Comparison of ENCODE assay signal across 33 cellular contexts in the genomic region with DNA sequence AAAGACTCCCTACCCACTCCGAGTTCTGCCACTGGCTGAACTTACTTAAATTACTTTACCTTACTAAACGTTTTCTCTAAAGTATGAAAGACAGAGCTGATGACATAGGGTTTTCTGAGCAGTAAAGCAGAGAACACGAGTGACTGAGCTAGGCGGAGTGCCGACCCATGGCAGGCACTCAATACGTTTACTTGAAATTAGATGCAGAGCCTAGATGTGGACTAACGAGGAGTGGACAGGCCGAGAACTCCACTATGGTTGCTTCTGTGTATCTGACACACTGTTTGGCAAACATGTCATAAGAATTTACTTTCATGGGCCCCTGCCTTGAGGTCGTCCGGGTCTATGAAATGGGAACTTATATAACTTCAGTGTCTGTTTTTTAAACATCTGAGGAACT.
"Had no signal": no experiment of that assay in that cellular context is flagged by ENCODE, and none has a peak within 500 bp of the region (broad histone marks: within the 10 kb centered on the region; RNA-seq: fewer than 3 reads in every experiment).

No MANE protein-coding gene starts in this region.

- FAIRE-seq: bronchial epithelial cell, TTC549 had no signal

- H3K27me3 ChIP-seq: ascending aorta, cardiac muscle cell had no signal

- H3K4me3 ChIP-seq: ascending aorta, cardiac muscle cell had no signal

- H3K36me3 ChIP-seq: ascending aorta, cardiac muscle cell, WERI-Rb-1 had no signal

- ATAC-seq: activated CD4-positive, alpha-beta T cell treated with anti-CD3 and anti-CD28 coated beads for 36 hours; activated CD4-positive, CD25-positive, alpha-beta regulatory T cell treated with anti-CD3 and anti-CD28 coated beads, Interleukin-2, amount 50 U/mL, for 24 hours; activated CD8-positive, alpha-beta memory T cell treated with anti-CD3 and anti-CD28 coated beads, Interleukin-2, amount 10 ng/mL, durations not matched to agents 7 days and 5 days; activated CD8-positive, alpha-beta T cell treated with anti-CD3 and anti-CD28 coated beads, Interleukin-2, amount 10 ng/mL, durations not matched to agents 7 days and 5 days; activated naive CD8-positive, alpha-beta T cell treated with anti-CD3 and anti-CD28 coated beads, Interleukin-2, amount 50 U/mL, for 24 hours; WTC11 had no signal

- DNase-seq: activated CD4-positive, alpha-beta memory T cell treated with anti-CD3 and anti-CD28 coated beads, Interleukin-2, amount 10 ng/mL, durations not matched to agents 7 days and 5 days; activated CD4-positive, alpha-beta T cell treated with anti-CD3 and anti-CD28 coated beads for 1 hour; activated CD4-positive, alpha-beta T cell treated with anti-CD3 and anti-CD28 coated beads for 36 hours; activated CD4-positive, alpha-beta T cell treated with anti-CD3 and anti-CD28 coated beads for 48 hours; activated CD4-positive, alpha-beta T cell treated with anti-CD3 and anti-CD28 coated beads, Interleukin-2, amount 10 ng/mL, durations not matched to agents 7 days and 5 days; activated CD4-positive, alpha-beta T cell treated with anti-CD3 and anti-CD28 coated beads, Interleukin-2, amount 50 U/mL, for 48 hours; activated CD4-positive, CD25-positive, alpha-beta regulatory T cell; activated CD8-positive, alpha-beta memory T cell treated with anti-CD3 and anti-CD28 coated beads for 24 hours; activated CD8-positive, alpha-beta memory T cell treated with anti-CD3 and anti-CD28 coated beads, Interleukin-2, amount 10 ng/mL, durations not matched to agents 7 days and 5 days; activated CD8-positive, alpha-beta memory T cell treated with anti-CD3 and anti-CD28 coated beads, Interleukin-2, amount 50 U/mL, for 48 hours; activated CD8-positive, alpha-beta T cell treated with anti-CD3 and anti-CD28 coated beads, Interleukin-2, amount 10 ng/mL, durations not matched to agents 7 days and 5 days; activated effector memory CD4-positive, alpha-beta T cell treated with Interleukin-2 at 50 U/mL for 16 hours; activated gamma-delta T cell; activated naive CD4-positive, alpha-beta T cell treated with anti-CD3 and anti-CD28 coated beads, Interleukin-2, amount 10 ng/mL, durations not matched to agents 7 days and 5 days; activated naive CD4-positive, alpha-beta T cell treated with Interleukin-2 at 50 U/mL for 16 hours; activated naive CD8-positive, alpha-beta T cell treated with anti-CD3 and anti-CD28 coated beads, Interleukin-2, amount 10 ng/mL, durations not matched to agents 7 days and 5 days; activated naive CD8-positive, alpha-beta T cell treated with anti-CD3 and anti-CD28 coated beads, Interleukin-2, amount 50 U/mL, for 24 hours; activated T-cell treated with anti-CD3 and anti-CD28 coated beads, Interleukin-2, amount 50 U/mL, for 24 hours; activated T-cell treated with anti-CD3 and anti-CD28 coated beads, Interleukin-2, amount 50 U/mL, for 48 hours; amygdala; anterior cingulate cortex; caudate nucleus; cerebellar nuclear complex; T-helper 1 cell; T-helper 2 cell; T-helper 9 cell; WERI-Rb-1 had no signal

- H3K4me1 ChIP-seq: ascending aorta had no signal

- H3K9me3 ChIP-seq: ascending aorta had no signal

- H3K27ac ChIP-seq: ascending aorta, cardiac muscle cell, WERI-Rb-1 had no signal
